In the genomic region with DNA sequence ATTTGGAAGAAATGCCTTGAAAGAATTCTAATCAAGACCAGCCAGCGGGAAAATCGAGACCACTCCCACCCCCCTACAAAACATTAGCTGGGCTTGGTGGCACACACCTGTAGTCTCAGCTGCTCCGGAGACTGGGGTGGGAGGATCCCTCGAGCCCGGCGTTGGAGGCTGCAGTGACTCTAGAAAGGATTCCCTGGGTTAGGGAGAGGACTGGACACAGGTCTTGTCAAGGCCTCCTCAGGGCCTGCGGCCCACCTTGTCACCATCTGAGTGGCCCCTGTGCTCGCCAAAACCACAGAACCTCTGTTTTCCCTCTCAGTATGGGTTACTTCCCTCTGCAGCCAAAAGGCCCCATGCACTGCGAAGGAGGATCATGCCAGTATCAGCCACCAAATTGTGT, we compare ENCODE assay signal across 10 cellular contexts.
"Had no signal": no experiment of that assay in that cellular context is flagged by ENCODE, and none has a peak within 500 bp of the region (broad histone marks: within the 10 kb centered on the region; RNA-seq: fewer than 3 reads in every experiment).

No MANE protein-coding gene starts in this region.

- DNase-seq: GM23248, GOT3, H7, HFFc6, KBM-7 had no signal

- H2AFZ ChIP-seq: GM23248 had no signal

- H3K27ac Mint-ChIP-seq: HFFc6, IgD-negative memory B cell had no signal

- H3K4me3 ChIP-seq: GM23248, HAP-1 had no signal

- ATAC-seq: HCT116, HepG2 had no signal

- H3K9me3 ChIP-seq: HAP-1 had no signal

- H3K4me3 Mint-ChIP-seq: HFFc6, IgD-negative memory B cell had no signal

- H3K27ac ChIP-seq: GM23248, HL-60 had no signal

- H3K36me3 ChIP-seq: HAP-1 had no signal

- H3K9ac ChIP-seq: GM23248 had no signal

- H3K4me1 ChIP-seq: HAP-1 had no signal

- H3K9me3 Mint-ChIP-seq: HFFc6 had no signal
